16 cellular contexts compared by ENCODE assay signal in the genomic region with DNA sequence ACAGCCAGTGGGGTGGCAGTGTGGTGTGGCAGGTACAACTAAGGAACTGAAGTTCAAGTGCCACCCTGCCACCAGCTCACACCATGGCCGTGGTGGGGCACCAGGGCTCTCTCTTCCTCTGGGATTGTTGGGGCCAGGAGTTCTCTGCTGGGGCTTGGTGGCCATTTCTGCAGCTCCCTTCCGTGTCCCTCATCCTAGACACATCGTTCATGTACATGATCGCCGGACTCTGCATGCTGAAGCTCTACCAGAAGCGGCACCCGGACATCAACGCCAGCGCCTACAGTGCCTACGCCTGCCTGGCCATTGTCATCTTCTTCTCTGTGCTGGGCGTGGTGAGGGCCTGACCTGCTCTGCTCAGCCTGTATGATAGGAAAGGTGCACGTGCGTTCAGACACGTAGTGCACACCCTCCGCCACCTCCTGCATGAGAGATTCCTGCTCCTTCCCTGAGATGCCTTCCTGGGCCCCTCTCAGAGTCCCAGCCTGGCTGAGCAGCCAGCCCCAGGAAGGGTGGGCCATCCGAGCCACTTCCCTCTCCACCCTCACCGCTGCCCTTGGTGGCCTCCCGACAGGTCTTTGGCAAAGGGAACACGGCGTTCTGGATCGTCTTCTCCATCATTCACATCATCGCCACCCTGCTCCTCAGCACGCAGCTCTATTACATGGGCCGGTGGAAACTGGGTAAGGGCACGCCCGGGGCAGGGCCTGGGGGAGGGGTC.
"Had no signal": no experiment of that assay in that cellular context is flagged by ENCODE, and none has a peak within 500 bp of the region (broad histone marks: within the 10 kb centered on the region; RNA-seq: fewer than 3 reads in every experiment).

No MANE protein-coding gene starts in this region.

- H3K27ac Mint-ChIP-seq: activated CD4-positive, alpha-beta T cell treated with anti-CD3 and anti-CD28 coated beads, Interleukin-2, amount 10 ng/mL, durations not matched to agents 7 days and 5 days; activated T-helper 1 cell treated with anti-CD3 and anti-CD28 coated beads, Interleukin-12 subunit alpha, Interleukin-12 subunit beta, Interleukin-2, Interleukin-4 antibody, amounts not matched to agents 30 ng/mL and 10 ng/mL and 1 ng/mL, durations not matched to agents 14 hours and 24 hours and 36 hours; nephron; T-helper 2 cell treated with Interferon-gamma antibody and Interleukin-4, amounts not matched to agents 5 μg/mL and 100 μg/mL, for 36 hours had no signal

- H3K27me3 ChIP-seq: adrenal gland, colonic mucosa, spleen, tibial nerve had no signal

- H3K27ac ChIP-seq: adrenal gland, colonic mucosa, tibial nerve had no signal

- H3K4me3 Mint-ChIP-seq: activated CD4-positive, alpha-beta T cell treated with anti-CD3 and anti-CD28 coated beads, Interleukin-2, amount 10 ng/mL, durations not matched to agents 7 days and 5 days; activated T-helper 1 cell treated with anti-CD3 and anti-CD28 coated beads, Interleukin-12 subunit alpha, Interleukin-12 subunit beta, Interleukin-2, Interleukin-4 antibody, amounts not matched to agents 30 ng/mL and 10 ng/mL and 1 ng/mL, durations not matched to agents 14 hours and 24 hours and 36 hours; nephron; T-helper 2 cell treated with Interferon-gamma antibody and Interleukin-4, amounts not matched to agents 5 μg/mL and 100 μg/mL, for 36 hours had no signal

- H3K4me3 ChIP-seq: adrenal gland, colonic mucosa, spleen, tibial nerve had no signal

- H3K9me3 Mint-ChIP-seq: activated CD4-positive, alpha-beta T cell treated with anti-CD3 and anti-CD28 coated beads, Interleukin-2, amount 10 ng/mL, durations not matched to agents 7 days and 5 days; activated T-helper 1 cell treated with anti-CD3 and anti-CD28 coated beads, Interleukin-12 subunit alpha, Interleukin-12 subunit beta, Interleukin-2, Interleukin-4 antibody, amounts not matched to agents 30 ng/mL and 10 ng/mL and 1 ng/mL, durations not matched to agents 14 hours and 24 hours and 36 hours; nephron; T-helper 2 cell treated with Interferon-gamma antibody and Interleukin-4, amounts not matched to agents 5 μg/mL and 100 μg/mL, for 36 hours had no signal

- ATAC-seq: sciatic nerve had no signal

- H3K4me1 Mint-ChIP-seq: nephron had no signal

- DNase-seq: activated CD4-positive, alpha-beta T cell treated with anti-CD3 and anti-CD28 coated beads, Interleukin-2, amount 10 ng/mL, durations not matched to agents 7 days and 5 days; activated CD8-positive, alpha-beta memory T cell treated with anti-CD3 and anti-CD28 coated beads for 24 hours; activated naive CD4-positive, alpha-beta T cell treated with Interleukin-2 at 50 U/mL for 16 hours; colonic mucosa; effector CD4-positive, alpha-beta T cell; foreskin fibroblast; hypothalamus; occipital lobe; spleen; SW 1271 had no signal

- H3K27me3 Mint-ChIP-seq: activated CD4-positive, alpha-beta T cell treated with anti-CD3 and anti-CD28 coated beads, Interleukin-2, amount 10 ng/mL, durations not matched to agents 7 days and 5 days had no signal

- H3K4me1 ChIP-seq: adrenal gland, colonic mucosa had no signal
